ENCODE assay signal across 8 cellular contexts in genomic region chr3:102129774-102130608, GRCh38.
DNase-seq lines count a peak whose midpoint lies in the region; ATAC-seq, FAIRE-seq and TF ChIP-seq lines count a peak whose summit lies in the region.

No MANE protein-coding gene starts in this region.

- peak; percentile 48 for ATAC-seq in GM18858 (IDR thresholded peaks at IDR 0.05; ENCODE audit: unreplicated experiment)

- H3K27me3 ChIP-seq in MM.1S (replicated peaks; ENCODE audit: insufficient read depth, low read length), result no peaks in the 10 kb centered on the region

- H2AFZ ChIP-seq in MM.1S (ENCODE audit: low read length), result no peak overlapping the region

- H3K9me2 ChIP-seq in MM.1S (replicated peaks; ENCODE audit: insufficient read depth, low read length), result no peaks in the 10 kb centered on the region

- no peaks in the 10 kb centered on the region for H3F3A ChIP-seq in MM.1S (ENCODE audit: insufficient read depth, low read length)

- no peak for TF ChIP-seq CTCF in MM.1S (IDR thresholded peaks at IDR 0.05; ENCODE audit: low read length)

- H3K9me3 ChIP-seq in MM.1S (replicated peaks; ENCODE audit: insufficient read depth, low read length), result no peaks in the 10 kb centered on the region

- no peak overlapping the region for H3K4me2 ChIP-seq in MM.1S (ENCODE audit: low read depth, low read length)

- H3K4me3 ChIP-seq in skin epidermis (no peak overlapping the region), MM.1S (ENCODE audit: low read length) (no peak overlapping the region)

- no peaks in the 10 kb centered on the region for H3K79me2 ChIP-seq in MM.1S (ENCODE audit: low read length)

- DNase-seq in RCC 7860 (ENCODE audit: low spot score), result peak; percentile 77
- peak; percentile 66 for DNase-seq in fibroblast of the conjunctiva (ENCODE audit: low read depth)
- DNase-seq in NCI-H187 treated with DMSO at 0.1 percent for 48 hours (lab: John Stamatoyannopoulos, UW), result no peak
- no peak for DNase-seq in MM.1S
- DNase-seq in D341Med (ENCODE audit: low spot score), result no peak
- DNase-seq in NCI-H1417 (lab: John Stamatoyannopoulos, UW), result no peak

- H4K20me1 ChIP-seq in MM.1S (ENCODE audit: insufficient read depth, low read length), result no peaks in the 10 kb centered on the region

- H3K9ac ChIP-seq in MM.1S (ENCODE audit: low read length), result no peak overlapping the region

- peak; percentile 89 for FAIRE-seq in RCC 7860 (lab: Jason Lieb, UNC)

- H3K27ac ChIP-seq in skin epidermis (peak overlapping the region in 14 of 21 experiments; percentile 0 to 78 (median 54)), MM.1S (ENCODE audit: low read length) (no peak overlapping the region)

- H3K36me3 ChIP-seq in MM.1S (replicated peaks; ENCODE audit: insufficient read depth, low read length), result no peaks in the 10 kb centered on the region

- peaks cover 13% of the 10 kb centered on the region; the same call in 1 of the 2 replicates for H3K4me1 ChIP-seq in MM.1S (ENCODE audit: low read length)

Comparison
In these comparisons a context has a peak if more than half of its experiments do, and no peak if none do; other contexts are left out.
1. DNase-seq: peak in RCC 7860 (single experiment) and fibroblast of the conjunctiva (single experiment); none in NCI-H187 treated with DMSO at 0.1 percent for 48 hours (single experiment), MM.1S (single experiment), D341Med (single experiment) and NCI-H1417 (0 of 3).